In the genomic region with DNA sequence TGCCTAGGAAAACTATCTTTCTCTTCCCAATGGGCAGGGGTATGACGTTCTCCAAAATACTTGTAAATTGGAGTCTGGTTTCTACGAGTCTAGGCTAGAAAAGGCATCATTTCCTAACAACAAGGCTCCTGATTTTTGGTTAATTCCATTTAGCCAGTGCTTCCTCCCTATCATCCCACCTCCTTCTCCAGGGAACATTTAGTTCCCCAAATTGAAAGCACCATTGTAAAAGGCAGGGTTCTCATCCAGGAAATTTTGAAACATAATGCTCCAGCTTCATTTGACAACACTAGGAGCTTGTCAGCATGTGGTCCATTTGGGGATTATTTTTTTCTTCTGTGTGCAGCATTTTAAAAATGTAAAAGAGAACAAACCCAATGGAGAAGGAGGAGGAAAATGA, we compare ENCODE assay signal across 23 cellular contexts.
DNase-seq lines count a peak whose midpoint lies in the region; ATAC-seq, FAIRE-seq and TF ChIP-seq lines count a peak whose summit lies in the region.
"Had no signal": no experiment of that assay in that cellular context is flagged by ENCODE, and none has a peak within 500 bp of the region (broad histone marks: within the 10 kb centered on the region; RNA-seq: fewer than 3 reads in every experiment).

No MANE protein-coding gene starts in this region.

- 54% methylated on average over 2 of the region's 2 CpGs for WGBS in right cardiac atrium
- WGBS in GM12878 (ENCODE audit: insufficient coverage, insufficient replicate concordance, low lambda C conversion rate, missing lambda C conversion rate): 0% methylated on average over 2 of the region's 2 CpGs

- CTCF ChIA-PET in GM12878 (lab: Yijun Ruan, JAX): no interaction called here

- no peak for TF ChIP-seq EP300 in GM12878 (IDR thresholded peaks at IDR 0.05; ENCODE audit: borderline replicate concordance in 1 of 2, control insufficient read depth in 1 of 2, low read depth in 2 of 2, low read length in 2 of 2)

- DNase-seq in Right ventricle myocardium inferior (ENCODE audit: missing footprints) (no peak), left cardiac atrium (no peak), right cardiac atrium (no peak), right atrium auricular region (ENCODE audit: low spot score) (no peak), GM12878 (ENCODE audit: low read depth, low spot score) (no peak), T-helper 9 cell (no peak), COLO829 (ENCODE audit: low spot score) (no peak)
- DNase-seq: 8988T; ACHN; AML-193; C1 segment of cervical spinal cord; Caco-2; CD4-positive, alpha-beta memory T cell; DMS153; DND-41; GDM1; GOT3; HFFc6 had no signal

- POLR2A ChIA-PET in GM12878 (lab: Charles Lee): no interaction called here

- H3K27ac ChIP-seq in right cardiac atrium (ENCODE audit: low read length): no peak overlapping the region
- H3K27ac ChIP-seq in right atrium auricular region: no peak overlapping the region
- H3K27ac ChIP-seq in GM12878 (ENCODE audit: control insufficient read depth, insufficient read depth): no peak overlapping the region
- H3K27ac ChIP-seq: A549 had no signal

- no peak overlapping the region for H3K9ac ChIP-seq in GM12878 (ENCODE audit: control insufficient read depth, insufficient read depth, low read length)

- SMC1A ChIA-PET in GM12878 (lab: Charles Lee; ENCODE audit: uncharacterized antibody, unreplicated experiment): no interaction called here

- BruUV-seq in GM12878 (replicated peaks; lab: Mats Ljungman, UMichigan): no TSS peak

- no peak for TF ChIP-seq RAD21 in GM12878 (IDR thresholded peaks at IDR 0.05; ENCODE audit: insufficient read depth, low read depth, low read length)

- RAD21 ChIA-PET in GM12878 (lab: Charles Lee; ENCODE audit: unreplicated experiment): no interaction called here

- no peak overlapping the region for H2AFZ ChIP-seq in GM12878 (ENCODE audit: control insufficient read depth, low read depth, low read length)

- H3K36me3 ChIP-seq in right atrium auricular region (no peaks in the 10 kb centered on the region), GM12878 (ENCODE audit: control insufficient read depth in 2 of 2, insufficient read depth in 2 of 2, low read length in 1 of 2) (no peaks in the 10 kb centered on the region)
- H3K36me3 ChIP-seq: HAP-1 had no signal

- H3K4me1 ChIP-seq in right cardiac atrium (ENCODE audit: control insufficient read depth, insufficient read depth, low read length) (no peaks in the 10 kb centered on the region), right atrium auricular region (no peaks in the 10 kb centered on the region), GM12878 (ENCODE audit: control insufficient read depth, insufficient read depth, low read length) (no peaks in the 10 kb centered on the region)
- H3K4me1 ChIP-seq: A549, Caco-2, HAP-1 had no signal

- H3K4me3 ChIP-seq in right cardiac atrium (ENCODE audit: low read length): no peak overlapping the region
- no peak overlapping the region for H3K4me3 ChIP-seq in right atrium auricular region
- H3K4me3 ChIP-seq in GM12878: no peak overlapping the region
- H3K4me3 ChIP-seq: A549, HAP-1 had no signal

- ATAC-seq in Right ventricle myocardium inferior (peak; percentile 85), left cardiac atrium (no peak), right cardiac atrium (peak; percentile 49 to 66), GM12878 (no peak)
- ATAC-seq: A549 had no signal

- H3K9me3 ChIP-seq in right cardiac atrium (ENCODE audit: control insufficient read depth, low read length): no peaks in the 10 kb centered on the region
- no peaks in the 10 kb centered on the region for H3K9me3 ChIP-seq in right atrium auricular region
- H3K9me3 ChIP-seq in GM12878 (replicated peaks; ENCODE audit: control insufficient read depth, insufficient read depth, low read length): no peaks in the 10 kb centered on the region
- H3K9me3 ChIP-seq: A549, Caco-2, HAP-1 had no signal

- no peak for FAIRE-seq in GM12878 (lab: Jason Lieb, UNC)
- FAIRE-seq: A549, GM12891, GM18507, H54 had no signal

- 0 out of 2 replicates have a peak overlapping the region, but pooled peaks have one; percentile 1 for H3K4me2 ChIP-seq in GM12878 (ENCODE audit: control insufficient read depth, insufficient read depth)
- H3K4me2 ChIP-seq: A549 had no signal

- TF ChIP-seq POLR2A in GM12878 (IDR thresholded peaks at IDR 0.05; ENCODE audit: low read depth, low read length): no peak

- H3K27me3 ChIP-seq in right cardiac atrium (ENCODE audit: control insufficient read depth, insufficient read depth) (no peaks in the 10 kb centered on the region), right atrium auricular region (no peaks in the 10 kb centered on the region), GM12878 (replicated peaks in 1 of 2; ENCODE audit: control insufficient read depth in 2 of 2, insufficient read depth in 2 of 2, low read length in 1 of 2) (no peaks in the 10 kb centered on the region)

- in situ Hi-C loops in GM12878 (cut with MboI): no loop called here

- intact Hi-C loops in Right ventricle myocardium inferior (cut with DNase I): no loop called here
- intact Hi-C loops in left cardiac atrium (cut with DNase I): no loop called here
- intact Hi-C loops in right cardiac atrium (cut with DNase I): no loop called here
- intact Hi-C loops in GM12878 (cut with micrococcal nuclease; ENCODE audit: unreplicated experiment): no loop called here

- H3K79me2 ChIP-seq in GM12878 (ENCODE audit: control insufficient read depth, insufficient read depth, low read length): no peaks in the 10 kb centered on the region

- no peaks in the 10 kb centered on the region for H4K20me1 ChIP-seq in GM12878 (ENCODE audit: control insufficient read depth, insufficient read depth)

- TF ChIP-seq CTCF in right atrium auricular region (IDR thresholded peaks at IDR 0.05) (no peak), GM12878 (IDR thresholded peaks at IDR 0.05 in 2 of 3, conservative IDR thresholded peaks at IDR 0.05 in 1 of 3; ENCODE audit: control insufficient read depth in 2 of 3, extremely low read depth in 1 of 3, insufficient read depth in 1 of 3, low read depth in 3 of 3, low read length in 3 of 3) (no peak)

TF ChIP-seq in GM12878, 131 proteins besides CTCF, POLR2A, EP300 and RAD21 (continues in another document):
- TF ChIP-seq KAT2A (conservative IDR thresholded peaks at IDR 0.05; ENCODE audit: control insufficient read depth, low read depth, low read length) (no peak), CEBPB (IDR thresholded peaks at IDR 0.05; ENCODE audit: borderline replicate concordance in 1 of 2, low read depth in 2 of 2, low read length in 2 of 2) (no peak), RUNX3 (IDR thresholded peaks at IDR 0.05; ENCODE audit: low read length) (no peak), ETV6 (conservative IDR thresholded peaks at IDR 0.05 in 1 of 2, IDR thresholded peaks at IDR 0.05 in 1 of 2; ENCODE audit: borderline replicate concordance in 1 of 2, low read depth in 1 of 2) (no peak), RBBP5 (conservative IDR thresholded peaks at IDR 0.05) (no peak), ZZZ3 (IDR thresholded peaks at IDR 0.05; ENCODE audit: control insufficient read depth, insufficient read length, low read depth) (no peak), CUX1 (IDR thresholded peaks at IDR 0.05; ENCODE audit: insufficient replicate concordance, low read depth, low read length) (no peak), SREBF1 (IDR thresholded peaks at IDR 0.05; ENCODE audit: low read length) (no peak)

Comparison
In these comparisons a context has a peak if more than half of its experiments do, and no peak if none do; other contexts are left out.
1. ATAC-seq: peak in Right ventricle myocardium inferior (single experiment) and right cardiac atrium (2 of 2); none in left cardiac atrium (0 of 2) and GM12878 (single experiment).